8 cellular contexts compared by ENCODE assay signal in genomic region chr15:92884813-92885461, GRCh38. TPM values are rescaled to one million over a fixed set of nuclear protein-coding genes. Genes with fewer than 3 reads are reported as not detected.
DNase-seq lines count a peak whose midpoint lies in the region; ATAC-seq and TF ChIP-seq lines count a peak whose summit lies in the region.

No MANE protein-coding gene starts in this region.

- no peak for DNase-seq in AG04450 (ENCODE audit: low read depth, low spot score)
- peak in 1 of 2 experiments; percentile 18 for DNase-seq in HL-60 (ENCODE audit: low read depth in 1 of 2, low spot score in 1 of 2)
- no peak for DNase-seq in adipocyte (ENCODE audit: low read depth)
- no peak for DNase-seq in left lung
- DNase-seq in thyroid gland = no peak
- no peak for DNase-seq in LoVo (ENCODE audit: low spot score)
- DNase-seq in stimulated activated naive CD4-positive, alpha-beta T cell treated with Interleukin-2 at 50 U/mL for 16 hours (lab: John Stamatoyannopoulos, UW) = no peak
- DNase-seq in ecto neural progenitor cell (ENCODE audit: low spot score) = no peak

- CTCF ChIA-PET in AG04450 (lab: Charles Lee) = interaction anchor here (0.6 to 1.3 kb wide), 4 partner anchors 10 to 1276 kb away, joined by 3 read pairs; partner anchors contain the start of gene CHD2

- intact Hi-C loops in left lung (cut with DNase I) = loop anchor here in 1 of 2 donors (5.0 kb wide), 1 partner anchor 73 kb away; no protein-coding TSS in a partner anchor
- intact Hi-C loops in thyroid gland (cut with DNase I) = no loop called here

- peaks cover 47% of the 10 kb centered on the region for H3K4me1 ChIP-seq in adipocyte (ENCODE audit: control insufficient read depth, insufficient read depth, low read length)
- H3K4me1 ChIP-seq in left lung = peaks cover 23 to 65% of the 10 kb centered on the region in 2 donors
- peaks cover 25 to 45% of the 10 kb centered on the region in 2 donors for H3K4me1 ChIP-seq in thyroid gland

- peaks cover 41% of the 10 kb centered on the region for H3K36me3 ChIP-seq in adipocyte (ENCODE audit: control insufficient read depth, insufficient read depth, low read length, severe bottlenecking)
- peaks cover 0 to 36% of the 10 kb centered on the region in 2 donors for H3K36me3 ChIP-seq in left lung
- peaks cover 3 to 14% of the 10 kb centered on the region in 2 donors for H3K36me3 ChIP-seq in thyroid gland

- H3K9me3 ChIP-seq in AG04450 (ENCODE audit: control insufficient read depth, insufficient read depth, low read length) = no peaks in the 10 kb centered on the region
- no peaks in the 10 kb centered on the region for H3K9me3 ChIP-seq in adipocyte (ENCODE audit: control insufficient read depth, low read length)
- H3K9me3 ChIP-seq in left lung = no peaks in the 10 kb centered on the region
- H3K9me3 ChIP-seq in thyroid gland = no peaks in the 10 kb centered on the region

- TF ChIP-seq POLR2A in thyroid gland (IDR thresholded peaks at IDR 0.05) = no peak

- no peak overlapping the region for H3K27ac ChIP-seq in AG04450 (ENCODE audit: low read depth, low read length)
- H3K27ac ChIP-seq in HL-60 (replicated peaks) = peak overlapping the region; percentile 85
- peak overlapping the region; percentile 100 for H3K27ac ChIP-seq in left lung
- peak overlapping the region; percentile 100 for H3K27ac ChIP-seq in thyroid gland

- H3K9ac ChIP-seq in adipocyte (ENCODE audit: low read length) = peak overlapping the region; percentile 97

- POLR2A ChIA-PET in AG04450 (lab: Yijun Ruan, JAX) = interaction anchor here (0.5 to 3.7 kb wide), 7 partner anchors 15 to 80 kb away, joined by 3 to 121 read pairs (median 6); partner anchors contain the start of gene CHD2

- H3K4me3 ChIP-seq in AG04450 (ENCODE audit: low read depth, low read length) (peak overlapping the region; percentile 81), HL-60 (replicated peaks; ENCODE audit: insufficient read depth, low read length) (peak overlapping the region; percentile 61), adipocyte (ENCODE audit: low read length) (peak overlapping the region; percentile 95), left lung (peak overlapping the region; percentile 78 to 79), thyroid gland (replicated peaks in 1 of 3) (peak overlapping the region; percentile 58 to 98 (median 80))

- H3K27me3 ChIP-seq in AG04450 (ENCODE audit: control insufficient read depth, insufficient read depth, low read length) = no peaks in the 10 kb centered on the region
- no peaks in the 10 kb centered on the region for H3K27me3 ChIP-seq in HL-60 (ENCODE audit: insufficient read depth, poor library complexity, severe bottlenecking)
- no peaks in the 10 kb centered on the region for H3K27me3 ChIP-seq in adipocyte (replicated peaks; ENCODE audit: control insufficient read depth, insufficient read depth, low read length)
- no peaks in the 10 kb centered on the region for H3K27me3 ChIP-seq in left lung
- no peaks in the 10 kb centered on the region for H3K27me3 ChIP-seq in thyroid gland

- WGBS in thyroid gland, 2 donors = 1 to 2% methylated on average over 3 of the region's 3 CpGs

- ATAC-seq in left lung = no peak

- TF ChIP-seq CTCF in AG04450 (IDR thresholded peaks at IDR 0.05; ENCODE audit: low read depth, low read length) = no peak
- no peak for TF ChIP-seq CTCF in HL-60 (IDR thresholded peaks at IDR 0.05; ENCODE audit: insufficient read depth, low read length)
- no peak for TF ChIP-seq CTCF in left lung (IDR thresholded peaks at IDR 0.05)
- no peak for TF ChIP-seq CTCF in thyroid gland (IDR thresholded peaks at IDR 0.05)

RNA-seq across cellular contexts. Expression of gene CHD2, which starts 15.2 kb away (rescaled TPM):
- polyA plus RNA-seq in AG04450 (2011; rRNA removed) = 62.6 and 74.8 TPM in 2 replicates
- 163 and 178 TPM in 2 replicates for polyA minus RNA-seq in AG04450 (2011; rRNA and poly(A)+ RNA removed)
- total RNA-seq in left lung = 100 to 1,000 TPM; 128 to 135 TPM
- 100 to 1,000 TPM; 149 to 299 (median 213) TPM for total RNA-seq in thyroid gland
